1 cellular context compared by ENCODE assay signal in the genomic region with DNA sequence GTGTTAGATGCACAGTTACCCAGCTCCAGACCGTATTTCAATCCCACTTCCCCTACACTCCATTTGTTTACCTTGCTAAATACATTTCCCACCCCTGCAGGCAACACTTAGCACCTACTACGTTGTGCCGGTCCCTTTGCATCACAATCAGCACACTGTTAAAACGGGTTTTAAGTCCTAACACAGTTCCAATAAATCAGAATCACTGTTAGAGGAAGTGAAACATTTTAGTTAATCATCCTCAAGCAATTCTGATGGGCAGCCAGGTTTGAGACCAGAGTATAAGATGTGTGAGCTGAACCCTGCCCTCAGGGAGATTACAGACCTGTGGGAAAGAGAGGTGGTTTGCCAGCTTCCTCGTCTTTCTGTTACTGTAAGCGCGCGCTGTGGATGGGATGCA.
TF ChIP-seq lines count a peak whose summit lies in the region.

No MANE protein-coding gene starts in this region.

TF ChIP-seq in HepG2, 621 proteins besides CTCF, POLR2A, EP300 and RAD21:
- TF ChIP-seq HMG20B (CRISPR knock-in tag; conservative IDR thresholded peaks at IDR 0.05) (no peak), SOX13 (IDR thresholded peaks at IDR 0.05) (no peak), SOX13 (CRISPR knock-in tag; conservative IDR thresholded peaks at IDR 0.05 in 1 of 2, IDR thresholded peaks at IDR 0.05 in 1 of 2) (0 out of 4 replicates have a peak, but pooled peaks of 1 of the 2 experiments have one; percentile 21), ZMYM4 (CRISPR knock-in tag; IDR thresholded peaks at IDR 0.05) (0 out of 2 replicates have a peak, but pooled peaks have one; percentile 8), ZC3H4 (CRISPR knock-in tag; IDR thresholded peaks at IDR 0.05; ENCODE audit: borderline replicate concordance) (peak; percentile 63), FOSL2 (CRISPR knock-in tag; IDR thresholded peaks at IDR 0.05) (no peak), TP53 (CRISPR knock-in tag; conservative IDR thresholded peaks at IDR 0.05) (no peak), ISX (CRISPR knock-in tag; conservative IDR thresholded peaks at IDR 0.05) (no peak), KLF6 (CRISPR knock-in tag; IDR thresholded peaks at IDR 0.05) (no peak), PAF1 (CRISPR knock-in tag; IDR thresholded peaks at IDR 0.05) (0 out of 2 replicates have a peak, but pooled peaks have one; percentile 21), ZKSCAN1 (IDR thresholded peaks at IDR 0.05; ENCODE audit: low read length) (peak; percentile 80), TBX2 (CRISPR knock-in tag; IDR thresholded peaks at IDR 0.05; ENCODE audit: borderline replicate concordance) (peak; percentile 13; the same call in 1 of the 2 replicates), GPN1 (CRISPR knock-in tag; IDR thresholded peaks at IDR 0.05; ENCODE audit: borderline replicate concordance) (no peak), SMAD1 (CRISPR knock-in tag; IDR thresholded peaks at IDR 0.05; ENCODE audit: borderline replicate concordance, low read depth) (0 out of 2 replicates have a peak, but pooled peaks have one; percentile 6), RBM22 (optimal IDR thresholded peaks at IDR 0.05; ENCODE audit: low read length) (peak; percentile 68), KLF15 (CRISPR knock-in tag; IDR thresholded peaks at IDR 0.05; ENCODE audit: borderline replicate concordance) (no peak), ZNF460 (CRISPR knock-in tag; IDR thresholded peaks at IDR 0.05; ENCODE audit: borderline replicate concordance) (no peak), ZNF331 (CRISPR knock-in tag; IDR thresholded peaks at IDR 0.05) (0 out of 2 replicates have a peak, but pooled peaks have one; percentile 31), KDM2A (CRISPR knock-in tag; IDR thresholded peaks at IDR 0.05; ENCODE audit: borderline replicate concordance, low read depth) (no peak), IRF2 (CRISPR knock-in tag; IDR thresholded peaks at IDR 0.05) (peak; percentile 15; the same call in 1 of the 2 replicates), ELF3 (CRISPR knock-in tag; IDR thresholded peaks at IDR 0.05) (no peak), NKX3-1 (CRISPR knock-in tag; IDR thresholded peaks at IDR 0.05) (no peak), ZC3H13 (CRISPR knock-in tag; IDR thresholded peaks at IDR 0.05) (peak; percentile 57; the same call in 1 of the 2 replicates), ZMYM2 (CRISPR knock-in tag; IDR thresholded peaks at IDR 0.05) (0 out of 2 replicates have a peak, but pooled peaks have one; percentile 32)
- TF ChIP-seq, protein P1, sequence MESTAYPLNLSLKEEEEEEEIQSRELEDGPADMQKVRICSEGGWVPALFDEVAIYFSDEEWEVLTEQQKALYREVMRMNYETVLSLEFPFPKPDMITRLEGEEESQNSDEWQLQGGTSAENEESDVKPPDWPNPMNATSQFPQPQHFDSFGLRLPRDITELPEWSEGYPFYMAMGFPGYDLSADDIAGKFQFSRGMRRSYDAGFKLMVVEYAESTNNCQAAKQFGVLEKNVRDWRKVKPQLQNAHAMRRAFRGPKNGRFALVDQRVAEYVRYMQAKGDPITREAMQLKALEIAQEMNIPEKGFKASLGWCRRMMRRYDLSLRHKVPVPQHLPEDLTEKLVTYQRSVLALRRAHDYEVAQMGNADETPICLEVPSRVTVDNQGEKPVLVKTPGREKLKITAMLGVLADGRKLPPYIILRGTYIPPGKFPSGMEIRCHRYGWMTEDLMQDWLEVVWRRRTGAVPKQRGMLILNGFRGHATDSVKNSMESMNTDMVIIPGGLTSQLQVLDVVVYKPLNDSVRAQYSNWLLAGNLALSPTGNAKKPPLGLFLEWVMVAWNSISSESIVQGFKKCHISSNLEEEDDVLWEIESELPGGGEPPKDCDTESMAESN (CRISPR knock-in tag; conservative IDR thresholded peaks at IDR 0.05), result peak; percentile 94
- TF ChIP-seq, protein P2, sequence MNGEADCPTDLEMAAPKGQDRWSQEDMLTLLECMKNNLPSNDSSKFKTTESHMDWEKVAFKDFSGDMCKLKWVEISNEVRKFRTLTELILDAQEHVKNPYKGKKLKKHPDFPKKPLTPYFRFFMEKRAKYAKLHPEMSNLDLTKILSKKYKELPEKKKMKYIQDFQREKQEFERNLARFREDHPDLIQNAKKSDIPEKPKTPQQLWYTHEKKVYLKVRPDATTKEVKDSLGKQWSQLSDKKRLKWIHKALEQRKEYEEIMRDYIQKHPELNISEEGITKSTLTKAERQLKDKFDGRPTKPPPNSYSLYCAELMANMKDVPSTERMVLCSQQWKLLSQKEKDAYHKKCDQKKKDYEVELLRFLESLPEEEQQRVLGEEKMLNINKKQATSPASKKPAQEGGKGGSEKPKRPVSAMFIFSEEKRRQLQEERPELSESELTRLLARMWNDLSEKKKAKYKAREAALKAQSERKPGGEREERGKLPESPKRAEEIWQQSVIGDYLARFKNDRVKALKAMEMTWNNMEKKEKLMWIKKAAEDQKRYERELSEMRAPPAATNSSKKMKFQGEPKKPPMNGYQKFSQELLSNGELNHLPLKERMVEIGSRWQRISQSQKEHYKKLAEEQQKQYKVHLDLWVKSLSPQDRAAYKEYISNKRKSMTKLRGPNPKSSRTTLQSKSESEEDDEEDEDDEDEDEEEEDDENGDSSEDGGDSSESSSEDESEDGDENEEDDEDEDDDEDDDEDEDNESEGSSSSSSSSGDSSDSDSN (CRISPR knock-in tag; IDR thresholded peaks at IDR 0.05), result no peak
- TF ChIP-seq, protein P3, sequence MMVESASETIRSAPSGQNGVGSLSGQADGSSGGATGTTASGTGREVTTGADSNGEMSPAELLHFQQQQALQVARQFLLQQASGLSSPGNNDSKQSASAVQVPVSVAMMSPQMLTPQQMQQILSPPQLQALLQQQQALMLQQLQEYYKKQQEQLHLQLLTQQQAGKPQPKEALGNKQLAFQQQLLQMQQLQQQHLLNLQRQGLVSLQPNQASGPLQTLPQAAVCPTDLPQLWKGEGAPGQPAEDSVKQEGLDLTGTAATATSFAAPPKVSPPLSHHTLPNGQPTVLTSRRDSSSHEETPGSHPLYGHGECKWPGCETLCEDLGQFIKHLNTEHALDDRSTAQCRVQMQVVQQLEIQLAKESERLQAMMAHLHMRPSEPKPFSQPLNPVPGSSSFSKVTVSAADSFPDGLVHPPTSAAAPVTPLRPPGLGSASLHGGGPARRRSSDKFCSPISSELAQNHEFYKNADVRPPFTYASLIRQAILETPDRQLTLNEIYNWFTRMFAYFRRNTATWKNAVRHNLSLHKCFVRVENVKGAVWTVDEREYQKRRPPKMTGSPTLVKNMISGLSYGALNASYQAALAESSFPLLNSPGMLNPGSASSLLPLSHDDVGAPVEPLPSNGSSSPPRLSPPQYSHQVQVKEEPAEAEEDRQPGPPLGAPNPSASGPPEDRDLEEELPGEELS (CRISPR knock-in tag; IDR thresholded peaks at IDR 0.05), result peak; percentile 26; the same call in 1 of the 2 replicates
- TF ChIP-seq, protein P4, sequence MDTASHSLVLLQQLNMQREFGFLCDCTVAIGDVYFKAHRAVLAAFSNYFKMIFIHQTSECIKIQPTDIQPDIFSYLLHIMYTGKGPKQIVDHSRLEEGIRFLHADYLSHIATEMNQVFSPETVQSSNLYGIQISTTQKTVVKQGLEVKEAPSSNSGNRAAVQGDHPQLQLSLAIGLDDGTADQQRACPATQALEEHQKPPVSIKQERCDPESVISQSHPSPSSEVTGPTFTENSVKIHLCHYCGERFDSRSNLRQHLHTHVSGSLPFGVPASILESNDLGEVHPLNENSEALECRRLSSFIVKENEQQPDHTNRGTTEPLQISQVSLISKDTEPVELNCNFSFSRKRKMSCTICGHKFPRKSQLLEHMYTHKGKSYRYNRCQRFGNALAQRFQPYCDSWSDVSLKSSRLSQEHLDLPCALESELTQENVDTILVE (CRISPR knock-in tag; IDR thresholded peaks at IDR 0.05), result no peak
- TF ChIP-seq, protein P5, sequence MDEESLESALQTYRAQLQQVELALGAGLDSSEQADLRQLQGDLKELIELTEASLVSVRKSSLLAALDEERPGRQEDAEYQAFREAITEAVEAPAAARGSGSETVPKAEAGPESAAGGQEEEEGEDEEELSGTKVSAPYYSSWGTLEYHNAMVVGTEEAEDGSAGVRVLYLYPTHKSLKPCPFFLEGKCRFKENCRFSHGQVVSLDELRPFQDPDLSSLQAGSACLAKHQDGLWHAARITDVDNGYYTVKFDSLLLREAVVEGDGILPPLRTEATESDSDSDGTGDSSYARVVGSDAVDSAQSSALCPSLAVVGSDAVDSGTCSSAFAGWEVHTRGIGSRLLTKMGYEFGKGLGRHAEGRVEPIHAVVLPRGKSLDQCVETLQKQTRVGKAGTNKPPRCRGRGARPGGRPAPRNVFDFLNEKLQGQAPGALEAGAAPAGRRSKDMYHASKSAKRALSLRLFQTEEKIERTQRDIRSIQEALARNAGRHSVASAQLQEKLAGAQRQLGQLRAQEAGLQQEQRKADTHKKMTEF (CRISPR knock-in tag; IDR thresholded peaks at IDR 0.05), result peak; percentile 16; the same call in 1 of the 2 replicates
- TF ChIP-seq, protein P6, sequence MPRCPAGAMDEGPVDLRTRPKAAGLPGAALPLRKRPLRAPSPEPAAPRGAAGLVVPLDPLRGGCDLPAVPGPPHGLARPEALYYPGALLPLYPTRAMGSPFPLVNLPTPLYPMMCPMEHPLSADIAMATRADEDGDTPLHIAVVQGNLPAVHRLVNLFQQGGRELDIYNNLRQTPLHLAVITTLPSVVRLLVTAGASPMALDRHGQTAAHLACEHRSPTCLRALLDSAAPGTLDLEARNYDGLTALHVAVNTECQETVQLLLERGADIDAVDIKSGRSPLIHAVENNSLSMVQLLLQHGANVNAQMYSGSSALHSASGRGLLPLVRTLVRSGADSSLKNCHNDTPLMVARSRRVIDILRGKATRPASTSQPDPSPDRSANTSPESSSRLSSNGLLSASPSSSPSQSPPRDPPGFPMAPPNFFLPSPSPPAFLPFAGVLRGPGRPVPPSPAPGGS (CRISPR knock-in tag; IDR thresholded peaks at IDR 0.05), result no peak
